ENCODE assay signal across 8 cellular contexts in the genomic region with DNA sequence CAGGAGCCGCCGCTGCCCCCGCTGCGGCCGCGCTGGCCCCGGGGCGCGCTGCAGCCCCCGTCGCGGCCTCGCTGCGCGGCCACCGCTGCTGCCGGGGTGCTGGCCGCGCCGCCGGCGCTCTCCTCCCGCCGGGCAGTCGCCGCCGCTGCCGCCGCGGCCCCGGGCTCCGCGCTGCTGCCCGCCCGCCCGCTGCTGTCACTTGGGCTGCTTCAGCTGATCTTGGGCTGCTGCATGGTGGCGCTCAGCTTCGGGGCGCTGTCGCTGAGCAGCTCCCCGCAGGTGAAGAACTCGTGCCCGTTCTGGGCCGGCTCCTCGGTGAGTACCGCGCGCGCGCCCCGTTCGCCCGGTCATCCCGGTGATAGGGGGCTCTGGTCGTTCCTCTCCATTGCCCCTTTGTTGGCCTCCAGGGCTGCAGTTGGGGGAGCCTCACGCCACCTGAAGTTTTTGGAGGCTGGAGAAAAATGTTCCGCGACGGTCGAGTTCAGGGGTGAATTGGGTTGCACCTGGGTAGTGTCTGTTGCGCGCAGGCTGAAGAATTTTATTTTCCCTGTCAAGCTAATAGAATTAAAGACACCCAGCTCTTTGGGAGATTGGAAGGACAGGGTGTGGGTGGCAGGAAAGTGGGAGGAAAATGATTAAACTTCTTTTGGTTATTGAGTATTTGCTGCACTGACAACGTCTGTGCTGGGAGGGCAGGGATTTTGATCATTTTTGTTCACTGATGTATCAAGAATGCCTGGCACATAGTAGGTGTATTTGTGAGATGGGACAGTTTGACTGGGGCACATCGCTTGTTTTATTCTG. TPM values are rescaled to one million over a fixed set of nuclear protein-coding genes. Genes with fewer than 3 reads are reported as not detected.
DNase-seq lines count a peak whose midpoint lies in the region; ATAC-seq, FAIRE-seq and TF ChIP-seq lines count a peak whose summit lies in the region.

No MANE protein-coding gene starts in this region.

- CTCF ChIA-PET in activated naive CD4-positive, alpha-beta T cell treated with anti-CD3 and anti-CD28 coated beads for 36 hours (lab: Charles Lee): no interaction called here

- no peaks in the 10 kb centered on the region for H3K9me3 ChIP-seq in lower lobe of right lung
- no peaks in the 10 kb centered on the region for H3K9me3 ChIP-seq in tibial nerve

- intact Hi-C loops in activated naive CD4-positive, alpha-beta T cell treated with anti-CD3 and anti-CD28 coated beads for 36 hours (cut with micrococcal nuclease): no loop called here
- intact Hi-C loops in lower lobe of right lung (cut with DNase I): no loop called here

- H3K36me3 Mint-ChIP-seq in activated naive CD4-positive, alpha-beta T cell treated with anti-CD3 and anti-CD28 coated beads for 36 hours (ENCODE audit: low read depth): no peaks in the 10 kb centered on the region

- H3K27ac ChIP-seq in lower lobe of right lung (peak overlapping the region; percentile 43), tibial nerve (no peak overlapping the region)

- H3K27me3 Mint-ChIP-seq in activated naive CD4-positive, alpha-beta T cell treated with anti-CD3 and anti-CD28 coated beads for 36 hours (ENCODE audit: low read depth): peaks cover 40% of the 10 kb centered on the region

- TF ChIP-seq CTCF in bronchial epithelial cell (IDR thresholded peaks at IDR 0.05; ENCODE audit: insufficient read depth, low read length, severe bottlenecking): no peak
- TF ChIP-seq CTCF in lower lobe of right lung (IDR thresholded peaks at IDR 0.05): no peak
- TF ChIP-seq CTCF in tibial nerve (IDR thresholded peaks at IDR 0.05): no peak

- H3K4me1 ChIP-seq in lower lobe of right lung (peaks cover 14% of the 10 kb centered on the region), tibial nerve (peaks cover 0 to 18% (median 6%) of the 10 kb centered on the region in 4 donors)

- peak; percentile 14 to 18 for ATAC-seq in lower lobe of right lung
- no peak for ATAC-seq in GM19452 (IDR thresholded peaks at IDR 0.05; ENCODE audit: unreplicated experiment)

- DNase-seq in activated naive CD4-positive, alpha-beta T cell treated with anti-CD3 and anti-CD28 coated beads for 36 hours: no peak
- DNase-seq in activated naive CD4-positive, alpha-beta T cell treated with anti-CD3 and anti-CD28 coated beads, Interleukin-2, amount 50 U/mL, for 16 hours: no peak
- DNase-seq in bronchial epithelial cell (ENCODE audit: low read depth) (no peak), lower lobe of right lung (peak; percentile 53), tibial nerve (ENCODE audit: low spot score in 2 of 2) (no peak), NOMO-1 (lab: John Stamatoyannopoulos, UW; ENCODE audit: unreplicated experiment in 2 of 2) (no peak), NCI-H2227 treated with DMSO at 0.1 percent for 48 hours (lab: John Stamatoyannopoulos, UW) (no peak)

- TF ChIP-seq POLR2A in tibial nerve (IDR thresholded peaks at IDR 0.05): no peak

- no peak for TF ChIP-seq EP300 in tibial nerve (IDR thresholded peaks at IDR 0.05)

- no peaks in the 10 kb centered on the region for H3K36me3 ChIP-seq in bronchial epithelial cell (ENCODE audit: control insufficient read depth, insufficient read depth, low read length)
- H3K36me3 ChIP-seq in lower lobe of right lung: no peaks in the 10 kb centered on the region
- H3K36me3 ChIP-seq in tibial nerve: no peaks in the 10 kb centered on the region

- H3K4me1 Mint-ChIP-seq in activated naive CD4-positive, alpha-beta T cell treated with anti-CD3 and anti-CD28 coated beads for 36 hours (ENCODE audit: low read depth): peaks cover 10% of the 10 kb centered on the region

- no peak for FAIRE-seq in bronchial epithelial cell (lab: Jason Lieb, UNC)

- 6 to 20% methylated on average over 9 to 25 of the region's 64 CpGs for WGBS in tibial nerve, 2 donors

- H3K4me3 Mint-ChIP-seq in activated naive CD4-positive, alpha-beta T cell treated with anti-CD3 and anti-CD28 coated beads for 36 hours: peak overlapping the region; percentile 41

- no peaks in the 10 kb centered on the region for H3K9me3 Mint-ChIP-seq in activated naive CD4-positive, alpha-beta T cell treated with anti-CD3 and anti-CD28 coated beads for 36 hours

- H3K27me3 ChIP-seq in bronchial epithelial cell (ENCODE audit: control insufficient read depth, insufficient read depth, low read length) (no peaks in the 10 kb centered on the region), lower lobe of right lung (ENCODE audit: low read depth) (peaks cover 16% of the 10 kb centered on the region), tibial nerve (peaks cover 0 to 42% of the 10 kb centered on the region in 2 donors)

- H3K27ac Mint-ChIP-seq in activated naive CD4-positive, alpha-beta T cell treated with anti-CD3 and anti-CD28 coated beads for 36 hours: no peak overlapping the region

- peak overlapping the region; percentile 51 for H3K4me3 ChIP-seq in bronchial epithelial cell (ENCODE audit: low read depth, low read length)
- H3K4me3 ChIP-seq in lower lobe of right lung: peak overlapping the region; percentile 66
- H3K4me3 ChIP-seq in tibial nerve: peak overlapping the region in 3 of 4 donors; percentile 12 to 56 (median 27)

RNA-seq across cellular contexts. Expression of gene ENTREP1, which starts 0.6 kb away (rescaled TPM):
- not detected for total RNA-seq in activated naive CD4-positive, alpha-beta T cell treated with anti-CD3 and anti-CD28 coated beads for 36 hours
- total RNA-seq in bronchial epithelial cell (0.53 and 0.77 TPM in 2 replicates), lower lobe of right lung (30.1 TPM), tibial nerve (1 to 10 TPM; 2.3 to 6.3 (median 3.7) TPM)
